Comparison of ENCODE assay signal across 9 cellular contexts in the genomic region with DNA sequence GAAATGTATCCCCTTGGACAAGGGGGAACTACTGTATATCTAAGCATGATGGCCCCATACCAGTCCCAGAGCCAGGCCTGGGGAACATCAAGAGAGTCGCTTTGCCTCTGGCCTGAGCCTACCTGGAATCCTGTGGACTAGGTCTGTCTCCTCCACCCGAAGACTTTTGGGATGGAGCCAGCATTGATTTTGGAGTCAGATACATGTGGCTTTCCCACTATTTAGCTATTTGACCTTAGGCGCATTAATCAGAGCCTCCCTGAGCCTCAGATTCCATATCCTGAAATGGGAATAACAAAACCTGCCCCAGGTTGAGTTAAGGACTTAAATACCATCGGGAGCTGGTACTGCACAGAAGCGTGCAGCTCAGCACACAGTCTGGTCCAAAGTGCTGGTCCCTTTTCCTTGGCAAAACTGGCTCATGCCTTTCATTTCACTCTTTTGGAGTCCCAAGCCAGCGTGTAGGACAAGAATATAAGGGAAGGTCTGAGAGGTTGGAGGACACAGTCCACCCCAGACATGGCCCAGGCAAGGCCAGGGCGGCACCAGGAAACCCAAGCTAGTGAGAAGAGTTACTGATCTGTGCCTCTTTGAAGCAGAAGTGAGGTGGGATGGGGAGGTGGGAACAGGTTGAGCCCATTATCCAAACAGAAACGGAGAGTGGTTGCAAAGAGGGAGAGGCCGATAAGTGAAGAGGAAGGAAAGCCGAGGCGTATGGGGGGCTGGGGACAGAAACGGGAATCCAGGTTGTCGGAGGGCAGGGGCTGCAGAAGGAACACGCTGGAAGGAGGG. TPM values are rescaled to one million over a fixed set of nuclear protein-coding genes. Genes with fewer than 3 reads are reported as not detected.
A peak's percentile ranks its signal among the peaks of the same experiment; 100 is the strongest.
DNase-seq lines count a peak whose midpoint lies in the region; ATAC-seq and TF ChIP-seq lines count a peak whose summit lies in the region.
"Had no signal": no experiment of that assay in that cellular context is flagged by ENCODE, and none has a peak within 500 bp of the region (broad histone marks: within the 10 kb centered on the region; RNA-seq: fewer than 3 reads in every experiment).

No MANE protein-coding gene starts in this region.

- H3K36me3 ChIP-seq in BE2C (no peaks in the 10 kb centered on the region), tibial artery (no peaks in the 10 kb centered on the region), GM23248 (ENCODE audit: low read depth) (no peaks in the 10 kb centered on the region)

- H3K27ac Mint-ChIP-seq in IgD-negative memory B cell (peak overlapping the region; percentile 23 to 73 (median 64)), naive B cell (peak overlapping the region in 5 of 6 donors; percentile 21 to 90 (median 75))

- no peaks in the 10 kb centered on the region for H3K9me2 ChIP-seq in GM23248 (ENCODE audit: insufficient read depth)

- H3K79me2 ChIP-seq in GM23248 (ENCODE audit: insufficient read depth) = no peaks in the 10 kb centered on the region

- peaks cover 37% of the 10 kb centered on the region for H3K27me3 ChIP-seq in BE2C
- H3K27me3 ChIP-seq in dorsolateral prefrontal cortex = peaks cover 0 to 21% (median 3%) of the 10 kb centered on the region in 45 donors
- peaks cover 0 to 61% of the 10 kb centered on the region in 2 donors for H3K27me3 ChIP-seq in tibial artery
- H3K27me3 ChIP-seq in GM23248 (replicated peaks; ENCODE audit: insufficient read depth) = peaks cover 58% of the 10 kb centered on the region

- no peak overlapping the region for H3K9ac ChIP-seq in GM23248

- WGBS in GM23248 (ENCODE audit: low coverage in 1 of 2, low lambda C conversion rate in 2 of 2, missing lambda C conversion rate in 2 of 2), 2 experiments = 36 to 41% methylated on average over 14 of the region's 14 CpGs

- H3K4me1 ChIP-seq in BE2C = no peaks in the 10 kb centered on the region
- peaks cover 0 to 16% (median 11%) of the 10 kb centered on the region in 4 donors for H3K4me1 ChIP-seq in tibial artery
- H3K4me1 ChIP-seq in GM23248 (ENCODE audit: insufficient read depth) = no peaks in the 10 kb centered on the region

- ATAC-seq in naive B cell (ENCODE audit: low read depth in 2 of 2) (no peak), GM18873 (IDR thresholded peaks at IDR 0.05; ENCODE audit: low FRiP score, unreplicated experiment) (no peak)

- no peaks in the 10 kb centered on the region for H3F3A ChIP-seq in GM23248 (ENCODE audit: insufficient read depth)

- H4K20me1 ChIP-seq in GM23248 (ENCODE audit: insufficient read depth) = no peaks in the 10 kb centered on the region

- in situ Hi-C loops in GM23248 (cut with MboI) = no loop called here

- H3K27ac ChIP-seq in dorsolateral prefrontal cortex (peak overlapping the region in 58 of 59 donors; percentile 40 to 99 (median 94)), tibial artery (no peak overlapping the region), GM23248 (no peak overlapping the region)

- TF ChIP-seq CTCF in BE2C (IDR thresholded peaks at IDR 0.05; ENCODE audit: low read depth, low read length) (no peak), dorsolateral prefrontal cortex (IDR thresholded peaks at IDR 0.05 in 54 of 56, conservative IDR thresholded peaks at IDR 0.05 in 2 of 56; ENCODE audit: low read depth in 1 of 56, partially characterized antibody in 56 of 56) (no peak), tibial artery (IDR thresholded peaks at IDR 0.05) (no peak)

- no peak overlapping the region for H2AFZ ChIP-seq in GM23248

- no peak overlapping the region for H3K4me2 ChIP-seq in GM23248 (ENCODE audit: unreplicated experiment)

- no peaks in the 10 kb centered on the region for H3K36me3 Mint-ChIP-seq in IgD-negative memory B cell
- no peaks in the 10 kb centered on the region for H3K36me3 Mint-ChIP-seq in naive B cell

- no peaks in the 10 kb centered on the region for H3K9me3 ChIP-seq in BE2C
- H3K9me3 ChIP-seq in tibial artery = no peaks in the 10 kb centered on the region
- H3K9me3 ChIP-seq in GM23248 (ENCODE audit: low read depth) = no peaks in the 10 kb centered on the region

- intact Hi-C loops in dorsolateral prefrontal cortex (cut with DNase I) (loop anchor here (1.0 to 5.0 kb wide), 5 partner anchors 25 to 61 kb away; no protein-coding TSS in a partner anchor), tibial artery (cut with DNase I; ENCODE audit: low total_unique reads) (no loop called here)

- H3K4me1 Mint-ChIP-seq in IgD-negative memory B cell (peaks cover 11 to 27% (median 21%) of the 10 kb centered on the region in 3 donors), naive B cell (peaks cover 25 to 33% (median 30%) of the 10 kb centered on the region in 3 donors)

- no peaks in the 10 kb centered on the region for H3K9me3 Mint-ChIP-seq in IgD-negative memory B cell
- peaks cover 0 to 5% (median 2%) of the 10 kb centered on the region in 7 donors for H3K9me3 Mint-ChIP-seq in naive B cell

- H3K27me3 Mint-ChIP-seq in IgD-negative memory B cell (peaks cover 7% of the 10 kb centered on the region), naive B cell (peaks cover 13 to 51% (median 34%) of the 10 kb centered on the region in 3 donors)

- no peak for DNase-seq in BE2C
- no peak for DNase-seq in dorsolateral prefrontal cortex
- DNase-seq in naive B cell = no peak
- no peak for DNase-seq in tibial artery
- no peak for DNase-seq in AG08395 (ENCODE audit: low spot score)
- no peak for DNase-seq in GM23248
- DNase-seq: GDM1 had no signal

- H3K4me3 Mint-ChIP-seq in IgD-negative memory B cell (peak overlapping the region; percentile 67 to 97 (median 74)), naive B cell (peak overlapping the region; percentile 67 to 92 (median 78))

- H3K4me3 ChIP-seq in BE2C (ENCODE audit: low read depth, low read length) (peak overlapping the region; percentile 43; the same call in 1 of the 2 replicates), dorsolateral prefrontal cortex (peak overlapping the region; percentile 26 to 92 (median 70)), tibial artery (peak overlapping the region in 1 of 2 donors; percentile 51), GM23248 (no peak overlapping the region)

RNA-seq across cellular contexts. Expression of gene FA2H, which starts 1.0 kb away (rescaled TPM):
- polyA plus RNA-seq in BE2C (2012; ENCODE audit: insufficient read depth, insufficient read length, low read depth) = not detected
- 4.0 TPM for polyA plus RNA-seq in IgD-negative memory B cell
- total RNA-seq in dorsolateral prefrontal cortex = 100 to 1,000 TPM in 11 of 120 experiments, 10 to 100 TPM in 106, 1 to 10 TPM in 3; 7.4 to 185 (median 44.7) TPM
- polyA plus RNA-seq in naive B cell (ENCODE audit: low read depth in 6 of 6) = 1 to 10 TPM in 1 of 6 donors, under 1 TPM in 2, not detected in 3; 0.21 to 3.1 (median 0.29) TPM
- not detected in 2 replicates for total RNA-seq in GM23248 (2014; rRNA removed; shearing (Covaris generic))
- polyA plus RNA-seq in GM23248 (2016; fragmentation: Nextera tagmentation; extraction: Ambion mirVana) = not detected in 2 replicates

Comparison
In these comparisons a context has a peak if more than half of its experiments do, and no peak if none do; other contexts are left out.
1. H3K27ac ChIP-seq: peak in dorsolateral prefrontal cortex (58 of 59); none in tibial artery (0 of 2) and GM23248 (single experiment).